Comparison of ENCODE assay signal across 13 cellular contexts in the genomic region with DNA sequence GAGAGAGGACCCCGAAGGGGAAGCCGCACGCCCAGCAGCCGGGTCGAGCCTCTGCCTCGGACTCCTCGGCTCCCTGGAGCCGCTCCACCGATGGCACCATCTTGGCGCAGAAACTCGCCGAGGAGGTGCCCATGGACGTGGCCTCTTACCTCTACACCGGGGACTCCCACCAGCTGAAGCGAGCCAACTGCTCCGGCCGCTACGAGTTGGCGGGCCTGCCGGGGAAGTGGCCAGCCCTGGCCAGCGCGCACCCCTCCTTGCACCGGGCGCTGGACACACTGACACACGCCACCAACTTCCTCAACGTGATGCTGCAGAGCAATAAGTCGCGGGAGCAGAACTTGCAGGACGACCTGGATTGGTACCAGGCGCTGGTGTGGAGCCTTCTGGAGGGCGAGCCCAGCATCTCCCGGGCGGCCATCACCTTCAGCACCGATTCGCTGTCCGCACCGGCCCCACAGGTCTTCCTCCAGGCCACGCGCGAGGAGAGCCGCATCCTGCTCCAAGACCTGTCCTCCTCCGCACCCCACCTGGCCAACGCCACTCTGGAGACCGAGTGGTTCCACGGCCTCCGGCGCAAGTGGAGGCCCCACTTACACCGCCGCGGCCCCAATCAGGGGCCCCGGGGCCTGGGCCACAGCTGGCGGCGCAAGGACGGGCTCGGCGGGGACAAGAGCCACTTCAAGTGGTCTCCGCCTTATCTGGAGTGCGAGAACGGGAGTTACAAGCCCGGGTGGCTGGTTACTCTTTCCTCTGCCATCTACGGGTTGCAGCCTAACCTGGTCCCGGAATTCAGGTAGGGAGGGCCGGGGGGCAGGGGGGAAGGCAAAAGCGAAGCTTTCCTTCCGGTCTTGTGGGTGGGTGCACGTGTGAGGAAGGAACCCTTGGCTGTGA. TPM values are rescaled to one million over a fixed set of nuclear protein-coding genes. Genes with fewer than 3 reads are reported as not detected.
DNase-seq lines count a peak whose midpoint lies in the region; ATAC-seq, FAIRE-seq and TF ChIP-seq lines count a peak whose summit lies in the region.
"Had no signal": no experiment of that assay in that cellular context is flagged by ENCODE, and none has a peak within 500 bp of the region (broad histone marks: within the 10 kb centered on the region; RNA-seq: fewer than 3 reads in every experiment).

No MANE protein-coding gene starts in this region.

- peak overlapping the region; percentile 53; the same call in 1 of the 3 replicates for H3K4me3 ChIP-seq in A549
- H3K4me3 ChIP-seq in CD8-positive, alpha-beta memory T cell (ENCODE audit: low read length), result no peak overlapping the region
- H3K4me3 ChIP-seq: SJCRH30 had no signal

- no peak overlapping the region for H4K91ac ChIP-seq in H9 (ENCODE audit: insufficient read length, low read depth, low read length)

- no peak overlapping the region for H3K23ac ChIP-seq in H9 (ENCODE audit: insufficient read length, low read depth, low read length)

- H3K4me1 ChIP-seq in A549 (peaks cover 4% of the 10 kb centered on the region; the same call in 1 of the 3 replicates), H9 (ENCODE audit: insufficient read depth, low read length) (no peaks in the 10 kb centered on the region)
- no peaks in the 10 kb centered on the region for H3K4me1 ChIP-seq in CD8-positive, alpha-beta memory T cell (ENCODE audit: insufficient read depth, low read length)
- H3K4me1 ChIP-seq: SJCRH30 had no signal

- no peak for TF ChIP-seq RAD21 in A549 (conservative IDR thresholded peaks at IDR 0.05 in 1 of 2, IDR thresholded peaks at IDR 0.05 in 1 of 2)

- H3K18ac ChIP-seq in H9 (ENCODE audit: insufficient read length, low read depth, low read length), result no peak overlapping the region

- H3K27ac Mint-ChIP-seq in H9, result no peak overlapping the region
- peak overlapping the region in 3 of 5 experiments; percentile 67 to 95 (median 89) for H3K27ac Mint-ChIP-seq in brain
- H3K27ac Mint-ChIP-seq in CD8-positive, alpha-beta memory T cell, result no peak overlapping the region

- H3T11ph ChIP-seq in H9 (ENCODE audit: low read length), result no peak overlapping the region

- peaks cover 22% of the 10 kb centered on the region for H3K23me2 ChIP-seq in H9 (ENCODE audit: insufficient read length, low read depth, low read length, poor library complexity, severe bottlenecking)

- H3K4ac ChIP-seq in H9 (ENCODE audit: low read depth, low read length), result no peak overlapping the region

- H3K79me1 ChIP-seq in H9 (ENCODE audit: insufficient read depth, low read depth, low read length, poor library complexity, severe bottlenecking), result no peaks in the 10 kb centered on the region

- no peak overlapping the region for H2BK15ac ChIP-seq in H9 (ENCODE audit: low read depth, low read length)

- H3K4me1 Mint-ChIP-seq in H9 (peaks cover 13 to 15% of the 10 kb centered on the region in 2 experiments), brain (peaks cover 24% of the 10 kb centered on the region)
- peaks cover 3 to 7% (median 4%) of the 10 kb centered on the region in 3 donors for H3K4me1 Mint-ChIP-seq in CD8-positive, alpha-beta memory T cell

- WGBS in A549 (ENCODE audit: missing lambda C conversion rate), result 46% methylated on average over 25 of the region's 66 CpGs
- WGBS in H9 (ENCODE audit: extremely low coverage, insufficient read length, low lambda C conversion rate), result no CpG with 5 or more reads among the region's 66 CpGs

- no peak overlapping the region for H2BK5ac ChIP-seq in H9 (ENCODE audit: insufficient read length, low read length)

- peak overlapping the region; percentile 77 to 86 for H3K4me3 Mint-ChIP-seq in H9
- H3K4me3 Mint-ChIP-seq in brain, result peak overlapping the region; percentile 80 to 96 (median 90)
- H3K4me3 Mint-ChIP-seq in CD8-positive, alpha-beta memory T cell, result no peak overlapping the region

- FAIRE-seq in A549 (lab: Jason Lieb, UNC), result no peak
- FAIRE-seq: HTR-8/SVneo had no signal

- no peak overlapping the region for H3K56ac ChIP-seq in H9 (ENCODE audit: insufficient read length, low read depth, low read length)

- no peak overlapping the region for H2BK120ac ChIP-seq in H9 (ENCODE audit: low read depth, low read length, poor library complexity, severe bottlenecking)

- CTCF ChIA-PET in A549 (lab: Yijun Ruan, JAX), result interaction anchor here (0.6 kb wide), 1 partner anchor 440 kb away, joined by 4 read pairs; no protein-coding TSS in a partner anchor
- CTCF ChIA-PET in CD8-positive, alpha-beta memory T cell (lab: Charles Lee), result no interaction called here

- no peak overlapping the region for H3K9ac ChIP-seq in H9 (ENCODE audit: extremely low read depth, insufficient read length, low read length)

- DNase-seq in A549 (ENCODE audit: low read depth in 1 of 2, low spot score in 1 of 2), result no peak
- DNase-seq in H9, result peak; percentile 59
- DNase-seq in medulla oblongata (ENCODE audit: extremely low spot score), result peak; percentile 22
- DNase-seq in middle frontal gyrus (ENCODE audit: extremely low spot score, low spot score), result no peak
- no peak for DNase-seq in A172 (ENCODE audit: low spot score)
- DNase-seq in CD8-positive, alpha-beta memory T cell, result no peak
- DNase-seq in AG08395 (ENCODE audit: low spot score), result no peak
- DNase-seq: activated naive CD4-positive, alpha-beta T cell treated with Interleukin-2 at 50 U/mL for 16 hours; GDM1; SJCRH30 had no signal

- H2AK5ac ChIP-seq in H9 (ENCODE audit: insufficient read length, low read length), result no peak overlapping the region

- H3K27me3 Mint-ChIP-seq in H9 (ENCODE audit: low read depth), result peaks cover 58% of the 10 kb centered on the region
- peaks cover 70% of the 10 kb centered on the region for H3K27me3 Mint-ChIP-seq in brain
- peaks cover 31 to 55% of the 10 kb centered on the region in 2 donors for H3K27me3 Mint-ChIP-seq in CD8-positive, alpha-beta memory T cell

- H3K27ac ChIP-seq in A549 (no peak overlapping the region), H9 (ENCODE audit: insufficient read length, low read depth, low read length) (no peak overlapping the region)
- H3K27ac ChIP-seq in CD8-positive, alpha-beta memory T cell (ENCODE audit: low read depth, low read length), result no peak overlapping the region
- H3K27ac ChIP-seq: SJCRH30 had no signal

- H2BK20ac ChIP-seq in H9 (ENCODE audit: low read depth, low read length, poor library complexity, severe bottlenecking), result no peak overlapping the region

- POLR2A ChIA-PET in A549 (lab: Yijun Ruan, JAX), result interaction anchor here (0.6 kb wide), 1 partner anchor 450 kb away, joined by 3 read pairs; no protein-coding TSS in a partner anchor
- POLR2A ChIA-PET in CD8-positive, alpha-beta memory T cell (lab: Charles Lee), result no interaction called here

- H3K9me3 Mint-ChIP-seq in H9, result no peaks in the 10 kb centered on the region; a peak in 1 of 5 replicates
- peaks cover 0 to 3% (median 0%) of the 10 kb centered on the region in 5 experiments for H3K9me3 Mint-ChIP-seq in brain
- H3K9me3 Mint-ChIP-seq in CD8-positive, alpha-beta memory T cell, result peaks cover 0 to 14% (median 8%) of the 10 kb centered on the region in 5 donors

- H3K9me3 ChIP-seq in A549 (no peaks in the 10 kb centered on the region), H9 (ENCODE audit: control insufficient read depth, low read depth, low read length) (no peaks in the 10 kb centered on the region)
- no peaks in the 10 kb centered on the region for H3K9me3 ChIP-seq in CD8-positive, alpha-beta memory T cell (ENCODE audit: low read length)
- H3K9me3 ChIP-seq: SJCRH30 had no signal

- peaks cover 8% of the 10 kb centered on the region; the same call in 1 of the 2 replicates for H3K27me3 ChIP-seq in H9 (ENCODE audit: insufficient read depth, low read length)
- H3K27me3 ChIP-seq in CD8-positive, alpha-beta memory T cell (ENCODE audit: insufficient read depth, low read length, poor library complexity, severe bottlenecking), result peaks cover 23% of the 10 kb centered on the region
- H3K27me3 ChIP-seq: SJCRH30 had no signal

- TF ChIP-seq EP300 in A549 (IDR thresholded peaks at IDR 0.05), result no peak

- H4K20me1 ChIP-seq in H9 (ENCODE audit: control insufficient read depth, insufficient read depth, insufficient read length), result no peaks in the 10 kb centered on the region

- peak overlapping the region; percentile 95 for H3K4me2 ChIP-seq in A549
- H3K4me2 ChIP-seq in H9 (ENCODE audit: insufficient read depth, insufficient read length, low read length), result peak overlapping the region; percentile 66

- no peak for TF ChIP-seq POLR2A in A549 (IDR thresholded peaks at IDR 0.05; ENCODE audit: low read length)

- H2AFZ ChIP-seq in H9 (ENCODE audit: low read length), result no peak overlapping the region

- TF ChIP-seq CTCF in A549 (IDR thresholded peaks at IDR 0.05) (no peak), H9 (conservative IDR thresholded peaks at IDR 0.05) (no peak), brain (conservative IDR thresholded peaks at IDR 0.05) (no peak)

- H3K36me3 Mint-ChIP-seq in H9 (ENCODE audit: insufficient read depth in 1 of 3, low read depth in 3 of 3), result no peaks in the 10 kb centered on the region; a peak in 1 of 7 replicates
- H3K36me3 Mint-ChIP-seq in brain, result no peaks in the 10 kb centered on the region
- H3K36me3 Mint-ChIP-seq in CD8-positive, alpha-beta memory T cell, result peaks cover 0 to 1% (median 0%) of the 10 kb centered on the region in 3 donors

- no peak overlapping the region for H3K14ac ChIP-seq in H9 (ENCODE audit: insufficient read depth, low read length)

- H3K79me2 ChIP-seq in H9 (ENCODE audit: insufficient read depth, low read length), result no peaks in the 10 kb centered on the region

- peak in 1 of 2 experiments; percentile 14; a peak in 3 of 6 replicates for ATAC-seq in A549

- H4K8ac ChIP-seq in H9 (replicated peaks; ENCODE audit: insufficient read length, low read depth, low read length), result no peak overlapping the region

- H3K36me3 ChIP-seq in CD8-positive, alpha-beta memory T cell (ENCODE audit: insufficient read depth, low read length), result no peaks in the 10 kb centered on the region
- H3K36me3 ChIP-seq: SJCRH30 had no signal

- no peak overlapping the region for H2BK12ac ChIP-seq in H9 (ENCODE audit: insufficient read length, low read depth, low read length)

- no peak overlapping the region for H4K5ac ChIP-seq in H9 (ENCODE audit: insufficient read length, low read depth, low read length)

TF ChIP-seq in A549, 52 proteins besides CTCF, POLR2A, EP300 and RAD21 (continues in another document):
- TF ChIP-seq, protein P1, sequence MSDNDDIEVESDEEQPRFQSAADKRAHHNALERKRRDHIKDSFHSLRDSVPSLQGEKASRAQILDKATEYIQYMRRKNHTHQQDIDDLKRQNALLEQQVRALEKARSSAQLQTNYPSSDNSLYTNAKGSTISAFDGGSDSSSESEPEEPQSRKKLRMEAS (IDR thresholded peaks at IDR 0.05), result no peak

RNA-seq across cellular contexts. Expression of a gene that starts 1.0 kb away (rescaled TPM):
- 0.01 and 0.05 TPM in 2 replicates for polyA plus RNA-seq in A549 (2011; rRNA removed)
- not detected in 2 replicates for polyA plus RNA-seq in A549 (2012; cell fraction: cytosol; rRNA removed)
- not detected in 2 replicates for polyA plus RNA-seq in A549 (2012; cell fraction: nucleus; rRNA removed)
- polyA plus RNA-seq in A549 (2017; fragmentation: RNase III; extraction: RNeasy Plus Mini Kit Qiagen cat#74134 plus additional on column Dnase treatment), result 0.03 TPM in 1 of 3 replicates, not detected in the others
- not detected in 2 replicates for polyA minus RNA-seq in A549 (2011; rRNA and poly(A)+ RNA removed)
- 0.24 and 0.33 TPM in 2 replicates for total RNA-seq in H9 (2021)
- polyA plus RNA-seq in brain (ENCODE audit: insufficient read depth, low read depth, low replicate concordance), result 2.5 TPM
- total RNA-seq in A172 (2014; rRNA removed; shearing (Covaris generic)), result 7.1 and 7.3 TPM in 2 replicates
- not detected for total RNA-seq in CD8-positive, alpha-beta memory T cell
- polyA plus RNA-seq in CD8-positive, alpha-beta memory T cell, result not detected
- total RNA-seq: glomerular endothelial cell had no signal

Comparison
In these comparisons a context has a peak if more than half of its experiments do, and no peak if none do; other contexts are left out.
1. DNase-seq: peak in H9 (single experiment) and medulla oblongata (single experiment); none in A549 (0 of 2), middle frontal gyrus (single experiment), A172 (single experiment), CD8-positive, alpha-beta memory T cell (0 of 5) and AG08395 (single experiment).
2. H3K27ac Mint-ChIP-seq: peak in brain (3 of 5); none in H9 (0 of 3) and CD8-positive, alpha-beta memory T cell (0 of 8).
3. H3K4me3 Mint-ChIP-seq: peak in H9 (2 of 2) and brain (5 of 5); none in CD8-positive, alpha-beta memory T cell (0 of 7).